Comparison of ENCODE assay signal across 9 cellular contexts in the genomic region with DNA sequence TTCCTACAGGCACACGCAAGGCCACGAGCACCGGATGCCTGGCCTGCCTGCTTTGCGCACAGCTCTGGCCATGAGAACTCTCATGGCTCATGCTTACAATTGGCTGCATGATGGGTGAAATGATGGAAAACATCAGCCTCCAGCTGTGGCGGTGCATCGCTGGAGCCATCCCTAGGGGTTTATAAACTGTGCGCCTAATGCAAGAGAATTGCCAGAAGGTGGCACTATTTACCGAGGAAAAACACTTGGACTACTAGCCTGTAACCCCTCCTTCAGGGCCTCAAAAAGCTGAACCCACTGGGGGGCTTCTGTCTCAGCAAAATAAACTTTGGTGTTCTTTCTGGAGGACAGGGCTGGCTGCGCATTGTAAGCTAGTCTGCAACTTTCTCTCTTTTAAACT. TPM values are rescaled to one million over a fixed set of nuclear protein-coding genes. Genes with fewer than 3 reads are reported as not detected.
DNase-seq lines count a peak whose midpoint lies in the region; ATAC-seq and TF ChIP-seq lines count a peak whose summit lies in the region.
"Had no signal": no experiment of that assay in that cellular context is flagged by ENCODE, and none has a peak within 500 bp of the region (broad histone marks: within the 10 kb centered on the region; RNA-seq: fewer than 3 reads in every experiment).

No MANE protein-coding gene starts in this region.

- H3K27me3 ChIP-seq in Caco-2 (replicated peaks; ENCODE audit: control insufficient read depth, insufficient read depth, low read length) = no peaks in the 10 kb centered on the region
- H3K27me3 ChIP-seq in uterus = no peaks in the 10 kb centered on the region
- no peaks in the 10 kb centered on the region for H3K27me3 ChIP-seq in sigmoid colon

- BruUV-seq in Caco-2 (replicated peaks; lab: Mats Ljungman, UMichigan) = no TSS peak

- CTCF ChIA-PET in Caco-2 (lab: Charles Lee) = no interaction called here

- no peak for TF ChIP-seq EP300 in sigmoid colon (IDR thresholded peaks at IDR 0.05)

- peaks cover 23% of the 10 kb centered on the region for H3K36me3 Mint-ChIP-seq in Caco-2 (ENCODE audit: insufficient read depth, unreplicated experiment)

- no peak for ATAC-seq in GM18867 (IDR thresholded peaks at IDR 0.05; ENCODE audit: unreplicated experiment)

- POLR2A ChIA-PET in Caco-2 (lab: Charles Lee) = no interaction called here

- H3K4me3 ChIP-seq in Caco-2 (ENCODE audit: low read depth, low read length) = no peak overlapping the region
- no peak overlapping the region for H3K4me3 ChIP-seq in WI38 (ENCODE audit: low read depth, low read length)
- H3K4me3 ChIP-seq in uterus = no peak overlapping the region
- no peak overlapping the region for H3K4me3 ChIP-seq in sigmoid colon

- peak; percentile 17 to 33 for TF ChIP-seq CTCF in Caco-2 (IDR thresholded peaks at IDR 0.05; ENCODE audit: insufficient read depth in 1 of 2, low read depth in 1 of 2, low read length in 1 of 2, severe bottlenecking in 1 of 2, unreplicated experiment in 1 of 2)
- TF ChIP-seq CTCF in WI38 (IDR thresholded peaks at IDR 0.05; ENCODE audit: low read depth, low read length) = peak; percentile 27; the same call in 1 of the 2 replicates
- TF ChIP-seq CTCF in uterus (IDR thresholded peaks at IDR 0.05) = peak in 2 of 4 experiments; percentile 5 to 12
- no peak for TF ChIP-seq CTCF in sigmoid colon (IDR thresholded peaks at IDR 0.05)

- intact Hi-C loops in Caco-2 (cut with micrococcal nuclease; ENCODE audit: unreplicated experiment) = loop anchor here (5.0 kb wide), 1 partner anchor 405 kb away; no protein-coding TSS in a partner anchor
- intact Hi-C loops in uterus (cut with DNase I; ENCODE audit: low total_unique reads) = no loop called here
- intact Hi-C loops in sigmoid colon (cut with DNase I) = no loop called here

- H3K27ac ChIP-seq in uterus (no peak overlapping the region), sigmoid colon (no peak overlapping the region)
- H3K27ac ChIP-seq: HL-60 had no signal

- H3K36me3 ChIP-seq in Caco-2 (ENCODE audit: control insufficient read depth, insufficient read depth, low read length) (no peaks in the 10 kb centered on the region; the same call in none of the 2 replicates), uterus (no peaks in the 10 kb centered on the region), sigmoid colon (peaks cover 0 to 7% (median 0%) of the 10 kb centered on the region in 4 donors)

- no peaks in the 10 kb centered on the region for H3K4me1 ChIP-seq in Caco-2
- no peaks in the 10 kb centered on the region for H3K4me1 ChIP-seq in uterus
- no peaks in the 10 kb centered on the region for H3K4me1 ChIP-seq in sigmoid colon

- H3K27ac Mint-ChIP-seq in Caco-2 (ENCODE audit: unreplicated experiment) = no peak overlapping the region

- H3K9me3 Mint-ChIP-seq in Caco-2 (ENCODE audit: unreplicated experiment) = no peaks in the 10 kb centered on the region

- no peak for TF ChIP-seq POLR2A in uterus (IDR thresholded peaks at IDR 0.05)
- TF ChIP-seq POLR2A in sigmoid colon (IDR thresholded peaks at IDR 0.05) = no peak

- peak in 1 of 2 experiments; percentile 24 for DNase-seq in Caco-2
- DNase-seq in HPDE6-E6E7 (ENCODE audit: extremely low spot score) = peak; percentile 3
- peak; percentile 10 for DNase-seq in kidney tubule cell (ENCODE audit: low spot score)
- DNase-seq in NCI-H2171 treated with DMSO at 0.1 percent for 48 hours (lab: John Stamatoyannopoulos, UW) = no peak
- no peak for DNase-seq in uterus
- DNase-seq in sigmoid colon = no peak

- no peaks in the 10 kb centered on the region for H3K4me1 Mint-ChIP-seq in Caco-2 (ENCODE audit: low read depth, unreplicated experiment)

- H3K27me3 Mint-ChIP-seq in Caco-2 (ENCODE audit: insufficient read depth, unreplicated experiment) = no peaks in the 10 kb centered on the region

- H3K4me3 Mint-ChIP-seq in Caco-2 (ENCODE audit: unreplicated experiment) = no peak overlapping the region

- H3K9me3 ChIP-seq in Caco-2 (no peaks in the 10 kb centered on the region), uterus (no peaks in the 10 kb centered on the region), sigmoid colon (no peaks in the 10 kb centered on the region)

- WGBS in sigmoid colon, 2 donors = 76 to 77% methylated on average over 9 of the region's 9 CpGs

RNA-seq across cellular contexts. Expression of gene PHKA2, which starts 51.9 kb away (rescaled TPM):
- 41.5 and 43.0 TPM in 2 replicates for total RNA-seq in Caco-2 (2022)
- total RNA-seq in uterus = 10 to 100 TPM in 3 of 4 donors, 1 to 10 TPM in 1; 3.6 to 45.6 (median 24.7) TPM
- 10 to 100 TPM in 3 of 4 donors, 1 to 10 TPM in 1; 8.9 to 22.7 (median 15.2) TPM for total RNA-seq in sigmoid colon
- 10 to 100 TPM in 1 of 3 donors, 1 to 10 TPM in 2; 4.2 to 17.2 (median 7.8) TPM for polyA plus RNA-seq in sigmoid colon

Comparison
In these comparisons a context has a peak if more than half of its experiments do, and no peak if none do; other contexts are left out.
1. DNase-seq: peak in HPDE6-E6E7 (single experiment) and kidney tubule cell (single experiment); none in NCI-H2171 treated with DMSO at 0.1 percent for 48 hours (single experiment), uterus (0 of 2) and sigmoid colon (single experiment).
2. CTCF ChIP-seq: peak in Caco-2 (2 of 2) and WI38 (single experiment); none in sigmoid colon (0 of 4).